Comparison of ENCODE assay signal across 21 cellular contexts in the genomic region with DNA sequence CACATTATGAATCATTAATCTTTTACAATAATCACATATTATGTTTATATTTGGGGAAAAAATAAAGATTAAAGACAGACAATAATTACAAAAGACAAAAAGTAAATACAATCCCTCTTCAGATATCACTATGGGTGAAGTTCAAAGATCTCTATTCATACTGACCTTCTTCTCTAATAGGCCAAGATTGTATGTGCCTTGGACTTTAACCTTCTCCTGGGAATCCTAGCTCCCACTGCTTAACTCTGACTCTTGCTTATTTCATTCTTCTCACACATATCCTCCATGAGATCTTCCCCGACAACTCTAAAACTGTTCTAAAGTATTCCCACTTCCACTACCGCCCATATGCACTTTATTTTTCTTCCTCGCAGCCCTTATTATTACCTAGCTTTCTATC.
"Had no signal": no experiment of that assay in that cellular context is flagged by ENCODE, and none has a peak within 500 bp of the region (broad histone marks: within the 10 kb centered on the region; RNA-seq: fewer than 3 reads in every experiment).

No MANE protein-coding gene starts in this region.

- H3K4me1 ChIP-seq: left lung, psoas muscle, spleen, suprapubic skin, upper lobe of right lung, uterus had no signal

- H3K27me3 ChIP-seq: left lung, ovary, sigmoid colon, spleen, suprapubic skin, transverse colon, upper lobe of right lung, uterus had no signal

- ATAC-seq: left lung; naive thymus-derived CD8-positive, alpha-beta T cell; psoas muscle; right cardiac atrium; stimulated activated naive B cell treated with anti-CD40 and anti-IgM and Interleukin-4, amounts not matched to agents 10 μg/mL and 1 μg/mL and 100 μg/mL, for 72 hours; upper lobe of right lung had no signal

- H3K27me3 Mint-ChIP-seq: naive thymus-derived CD8-positive, alpha-beta T cell; stimulated activated naive B cell treated with anti-CD40 and anti-IgM and Interleukin-4, amounts not matched to agents 10 μg/mL and 1 μg/mL and 100 μg/mL, for 72 hours; stimulated activated naive CD8-positive, alpha-beta T cell treated with anti-CD3 and anti-CD28 coated beads, Interleukin-15, Interleukin-2, amounts not matched to agents 100 ng/mL and 50 ng/mL, for 24 hours had no signal

- H3K27ac Mint-ChIP-seq: naive thymus-derived CD8-positive, alpha-beta T cell; nephron progenitor cell; stimulated activated naive B cell treated with anti-CD40 and anti-IgM and Interleukin-4, amounts not matched to agents 10 μg/mL and 1 μg/mL and 100 μg/mL, for 72 hours; stimulated activated naive CD8-positive, alpha-beta T cell treated with anti-CD3 and anti-CD28 coated beads, Interleukin-15, Interleukin-2, amounts not matched to agents 100 ng/mL and 50 ng/mL, for 24 hours had no signal

- DNase-seq: dermis blood vessel endothelial cell; effector memory CD4-positive, alpha-beta T cell; left lung; mesendoderm; naive thymus-derived CD8-positive, alpha-beta T cell; nephron progenitor cell; nucleus accumbens; ovary; posterior cingulate gyrus; psoas muscle; right cardiac atrium; sigmoid colon; spleen; stimulated activated CD4-positive, alpha-beta T cell treated with anti-CD3 and anti-CD28 coated beads, Interleukin-2, amount 100 ng/mL, for 48 hours; stimulated activated naive B cell treated with anti-CD40 and anti-IgM and Interleukin-4, amounts not matched to agents 10 μg/mL and 1 μg/mL and 100 μg/mL, for 72 hours; transverse colon; upper lobe of right lung; uterus had no signal

- H3K9me3 Mint-ChIP-seq: naive thymus-derived CD8-positive, alpha-beta T cell; stimulated activated naive B cell treated with anti-CD40 and anti-IgM and Interleukin-4, amounts not matched to agents 10 μg/mL and 1 μg/mL and 100 μg/mL, for 72 hours; stimulated activated naive CD8-positive, alpha-beta T cell treated with anti-CD3 and anti-CD28 coated beads, Interleukin-15, Interleukin-2, amounts not matched to agents 100 ng/mL and 50 ng/mL, for 24 hours had no signal

- H3K36me3 ChIP-seq: ovary, uterus had no signal

- H3K4me3 Mint-ChIP-seq: naive thymus-derived CD8-positive, alpha-beta T cell; nephron progenitor cell; stimulated activated naive B cell treated with anti-CD40 and anti-IgM and Interleukin-4, amounts not matched to agents 10 μg/mL and 1 μg/mL and 100 μg/mL, for 72 hours; stimulated activated naive CD8-positive, alpha-beta T cell treated with anti-CD3 and anti-CD28 coated beads, Interleukin-15, Interleukin-2, amounts not matched to agents 100 ng/mL and 50 ng/mL, for 24 hours had no signal

- H3K4me3 ChIP-seq: coronary artery, left lung, ovary, psoas muscle, sigmoid colon, spleen, suprapubic skin, transverse colon, upper lobe of right lung, uterus had no signal

- H3K9me3 ChIP-seq: left lung, ovary, psoas muscle, sigmoid colon, suprapubic skin, transverse colon, upper lobe of right lung, uterus had no signal

- H3K4me1 Mint-ChIP-seq: nephron progenitor cell; stimulated activated naive B cell treated with anti-CD40 and anti-IgM and Interleukin-4, amounts not matched to agents 10 μg/mL and 1 μg/mL and 100 μg/mL, for 72 hours had no signal

- H3K27ac ChIP-seq: coronary artery, left lung, ovary, psoas muscle, sigmoid colon, spleen, suprapubic skin, transverse colon, upper lobe of right lung, uterus had no signal
